In genomic region chrX:155382529-155382967, GRCh38 we compare ENCODE assay signal across 14 cellular contexts. TPM values are rescaled to one million over a fixed set of nuclear protein-coding genes. Genes with fewer than 3 reads are reported as not detected.
DNase-seq lines count a peak whose midpoint lies in the region; ATAC-seq, FAIRE-seq and TF ChIP-seq lines count a peak whose summit lies in the region.
"Not testable (repeated sequence)": the region's sequence is repeated elsewhere in the genome, so short reads cannot be mapped to it uniquely, and the experiment has no call there.
"Had no signal": no experiment of that assay in that cellular context is flagged by ENCODE, and none has a peak within 500 bp of the region (broad histone marks: within the 10 kb centered on the region; RNA-seq: fewer than 3 reads in every experiment).

No MANE protein-coding gene starts in this region.

- not testable (repeated sequence) for FAIRE-seq in pancreas (lab: Jason Lieb, UNC)

- not testable (repeated sequence) for H3K4me1 ChIP-seq in pancreas

- not testable (repeated sequence) for H3K27me3 Mint-ChIP-seq in WTC11 (ENCODE audit: low read depth)

- not testable (repeated sequence) for H3K4me1 Mint-ChIP-seq in WTC11

- POLR2A ChIA-PET in WTC11 (lab: Charles Lee) = not testable (repeated sequence)

- not testable (repeated sequence) for DNase-seq in WTC11 (ENCODE audit: low spot score); Right ventricle myocardium superior; pancreas

- not testable (repeated sequence) for H3K27ac Mint-ChIP-seq in WTC11

- not testable (repeated sequence) for H3K36me3 ChIP-seq in pancreas

- H3K27me3 ChIP-seq in pancreas = not testable (repeated sequence)

- not testable (repeated sequence) for H3K27ac ChIP-seq in pancreas

- intact Hi-C loops in Right ventricle myocardium superior (cut with DNase I); pancreas (cut with DNase I): not testable (repeated sequence)

- WGBS in pancreas, 2 donors = no CpG with 5 or more reads among the region's 64 CpGs

- H3K9me3 ChIP-seq in pancreas = not testable (repeated sequence)

- ATAC-seq in GM18502 (IDR thresholded peaks at IDR 0.05; ENCODE audit: poor library complexity, unreplicated experiment) (peak; percentile 52), GM19395 (IDR thresholded peaks at IDR 0.05; ENCODE audit: unreplicated experiment) (peak; percentile 53), GM21723 (IDR thresholded peaks at IDR 0.05; ENCODE audit: unreplicated experiment) (peak; percentile 61), HG02943 (IDR thresholded peaks at IDR 0.05; ENCODE audit: low read depth, unreplicated experiment) (peak; percentile 38), HG03354 (IDR thresholded peaks at IDR 0.05; ENCODE audit: poor library complexity, severe bottlenecking, unreplicated experiment) (peak; percentile 55), WTC11 (peak; percentile 47), Right ventricle myocardium superior (ENCODE audit: poor library complexity) (peak; percentile 75), pancreas (peak; percentile 52 to 72 (median 59))

- H3K4me3 Mint-ChIP-seq in WTC11 = not testable (repeated sequence)

- not testable (repeated sequence) for H3K4me3 ChIP-seq in pancreas

- CTCF ChIA-PET in WTC11 (lab: Charles Lee) = not testable (repeated sequence)

- TF ChIP-seq CTCF in WTC11 (IDR thresholded peaks at IDR 0.05); pancreas (IDR thresholded peaks at IDR 0.05): not testable (repeated sequence)

- not testable (repeated sequence) for H3K36me3 Mint-ChIP-seq in WTC11

- not testable (repeated sequence) for H3K9me3 Mint-ChIP-seq in WTC11

RNA-seq across cellular contexts. Expression of gene F8A2, which starts 0.7 kb away (rescaled TPM):
- total RNA-seq in WTC11 (2021) (not detected in 3 replicates), Right ventricle myocardium superior (not detected), pancreas (not detected)
- polyA plus RNA-seq in pancreas = not detected
- total RNA-seq: H1; HT1080; osteoblast; skeletal muscle tissue; T-helper 1 cell treated with Interleukin-12 subunit alpha and Interleukin-12 subunit beta and Interleukin-4 antibody, amounts not matched to agents 30 ng/mL and 1 ng/mL, for 36 hours had no signal
- polyA plus RNA-seq: AG04450, H1 had no signal

RNA-seq across cellular contexts. Expression of gene CLIC2, which starts 48.1 kb away (rescaled TPM):
- total RNA-seq in WTC11 (2021) = 0.66 to 1.3 TPM (median 1.1 TPM) in 3 replicates
- total RNA-seq in Right ventricle myocardium superior = 10.7 TPM
- 1 to 10 TPM; 1.1 to 7.5 (median 2.2) TPM for total RNA-seq in pancreas
- polyA plus RNA-seq in pancreas = 1 to 10 TPM; 2.2 to 3.3 TPM
